In the genomic region with DNA sequence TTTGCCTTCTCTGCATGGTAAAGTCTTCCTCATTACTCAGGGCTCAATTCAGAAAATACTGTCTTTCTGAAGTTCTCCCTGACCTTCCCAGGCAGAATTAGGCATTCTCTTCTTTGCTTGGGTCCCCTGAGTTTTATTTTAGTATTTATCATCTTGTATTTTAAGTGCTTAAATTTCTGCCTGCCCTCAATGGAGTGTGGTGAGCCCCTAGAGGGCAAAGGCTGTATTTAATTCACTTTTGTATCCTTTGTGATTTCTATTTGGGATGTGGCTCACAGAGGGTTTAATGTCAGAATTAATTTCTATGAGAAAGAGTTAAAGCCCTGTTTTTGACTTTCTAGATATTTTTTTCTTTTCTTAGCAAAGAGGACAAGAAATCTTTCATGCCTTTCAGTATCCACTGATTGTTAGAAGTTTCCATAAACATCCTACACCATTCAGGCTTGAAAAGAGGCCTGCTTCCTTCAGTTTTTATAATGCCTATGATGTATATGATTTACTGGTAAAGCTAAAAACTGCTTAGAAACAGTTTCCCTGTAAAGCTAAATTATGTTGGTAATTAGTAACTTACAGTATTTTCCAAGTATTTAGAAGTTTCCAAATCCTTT, we compare ENCODE assay signal across 8 cellular contexts. TPM values are rescaled to one million over a fixed set of nuclear protein-coding genes. Genes with fewer than 3 reads are reported as not detected.
DNase-seq lines count a peak whose midpoint lies in the region; ATAC-seq, FAIRE-seq and TF ChIP-seq lines count a peak whose summit lies in the region.

No MANE protein-coding gene starts in this region.

- H3K79me1 ChIP-seq in mesendoderm (ENCODE audit: low read length) = no peaks in the 10 kb centered on the region

- FAIRE-seq in K562 (lab: Jason Lieb, UNC) = peak; percentile 42

- H2BK120ac ChIP-seq in mesendoderm (ENCODE audit: low read depth, low read length) = no peak overlapping the region

- H3K36me3 ChIP-seq in K562 (ENCODE audit: control insufficient read depth, insufficient read depth, low read length) (no peaks in the 10 kb centered on the region), mesendoderm (ENCODE audit: control insufficient read depth, insufficient read depth, low read length) (no peaks in the 10 kb centered on the region)

- no peak overlapping the region for H3K56ac ChIP-seq in mesendoderm (ENCODE audit: low read length)

- no peak overlapping the region for H2AK5ac ChIP-seq in mesendoderm (ENCODE audit: low read length)

- CTCF ChIA-PET in Calu3 (lab: Charles Lee) = no interaction called here
- CTCF ChIA-PET in K562 (lab: Yijun Ruan, JAX; ENCODE audit: low intra/inter-chr PET ratio) = no interaction called here

- no peak for TF ChIP-seq EP300 in K562 (IDR thresholded peaks at IDR 0.05; ENCODE audit: low read length)

- TF ChIP-seq CTCF in Calu3 (IDR thresholded peaks at IDR 0.05; ENCODE audit: unreplicated experiment) (peak; percentile 18), K562 (IDR thresholded peaks at IDR 0.05 in 2 of 3, conservative IDR thresholded peaks at IDR 0.05 in 1 of 3; ENCODE audit: insufficient read depth in 2 of 3, low read depth in 1 of 3, low read length in 3 of 3) (peak; percentile 33 to 64 (median 43); a peak in 3 of 6 replicates)

- H2AFZ ChIP-seq in K562 (ENCODE audit: low read depth, low read length) = peak overlapping the region; percentile 50

- peaks cover 10% of the 10 kb centered on the region for H3K36me3 Mint-ChIP-seq in Calu3 (ENCODE audit: insufficient read depth, unreplicated experiment)

- no peak overlapping the region for H3K4me2 ChIP-seq in K562 (ENCODE audit: insufficient read depth, low read length)
- H3K4me2 ChIP-seq in mesendoderm (ENCODE audit: low read length) = no peak overlapping the region

- in situ Hi-C loops in K562 (cut with MboI) = no loop called here

- no peak overlapping the region for H2BK15ac ChIP-seq in mesendoderm (replicated peaks; ENCODE audit: low read depth)

- DNase-seq in Calu3 = no peak
- DNase-seq in HT1080 (ENCODE audit: low read depth) = peak; percentile 40
- DNase-seq in K562 (ENCODE audit: extremely low read depth in 1 of 4, low spot score in 3 of 4) = peak; percentile 10 to 48 (median 22)
- peak; percentile 17 for DNase-seq in mesendoderm
- no peak for DNase-seq in GM19240 (ENCODE audit: insufficient read length, low spot score)
- no peak for DNase-seq in caudate nucleus (lab: John Stamatoyannopoulos, UW)
- no peak for DNase-seq in sciatic nerve (ENCODE audit: low spot score)
- no peak for DNase-seq in NCI-H1436 (lab: John Stamatoyannopoulos, UW)

- no peaks in the 10 kb centered on the region for H4K20me1 ChIP-seq in K562 (replicated peaks; ENCODE audit: control insufficient read depth, insufficient read depth, low read length)

- H3K9me3 Mint-ChIP-seq in Calu3 (ENCODE audit: low read depth, unreplicated experiment) = no peaks in the 10 kb centered on the region

- TF ChIP-seq POLR2A in K562 (conservative IDR thresholded peaks at IDR 0.05) = no peak

- H3K27me3 ChIP-seq in K562 (ENCODE audit: control insufficient read depth in 2 of 2, insufficient read depth in 2 of 2, low read length in 2 of 2) (no peaks in the 10 kb centered on the region), mesendoderm (ENCODE audit: insufficient read depth, low read length, poor library complexity) (no peaks in the 10 kb centered on the region)

- H3K4me3 ChIP-seq in K562 (no peak overlapping the region), mesendoderm (ENCODE audit: low read length) (no peak overlapping the region)

- peak; percentile 40 to 64; a peak in 3 of 4 replicates for TF ChIP-seq RAD21 in K562 (CRISPR knock-in tag; conservative IDR thresholded peaks at IDR 0.05 in 1 of 2, IDR thresholded peaks at IDR 0.05 in 1 of 2)

- no peak overlapping the region for H3K18ac ChIP-seq in mesendoderm (ENCODE audit: low read length)

- no peak overlapping the region for H2BK5ac ChIP-seq in mesendoderm (ENCODE audit: low read length)

- H3K4me1 Mint-ChIP-seq in Calu3 (ENCODE audit: low read depth, unreplicated experiment) = peaks cover 22% of the 10 kb centered on the region

- H3K27me3 Mint-ChIP-seq in Calu3 (ENCODE audit: unreplicated experiment) = no peaks in the 10 kb centered on the region

- H3K4me1 ChIP-seq in K562 (replicated peaks in 1 of 2; ENCODE audit: control insufficient read depth in 2 of 2, insufficient read depth in 2 of 2, low read length in 2 of 2) (peaks cover 0 to 5% of the 10 kb centered on the region in 2 experiments; a peak in 1 of 5 replicates), mesendoderm (ENCODE audit: control insufficient read depth, low read depth, low read length) (no peaks in the 10 kb centered on the region)

- no peak overlapping the region for H4K5ac ChIP-seq in mesendoderm (ENCODE audit: low read length)

- no peaks in the 10 kb centered on the region for H3K9me3 ChIP-seq in K562 (replicated peaks; ENCODE audit: control insufficient read depth, insufficient read depth, low read depth, low read length)

- POLR2A ChIA-PET in K562 (lab: Yijun Ruan, JAX) = interaction anchor here (0.7 kb wide), 1 partner anchor 403 kb away, joined by 3 read pairs; no protein-coding TSS in a partner anchor

- no peaks in the 10 kb centered on the region for H3K9me1 ChIP-seq in K562 (ENCODE audit: control insufficient read depth, insufficient read depth, low read length)

- intact Hi-C loops in Calu3 (cut with micrococcal nuclease; ENCODE audit: unreplicated experiment) (no loop called here), K562 (cut with micrococcal nuclease) (no loop called here), sciatic nerve (cut with DNase I) (no loop called here)

- H3K79me2 ChIP-seq in K562 (ENCODE audit: control insufficient read depth, insufficient read depth, low read length) = no peaks in the 10 kb centered on the region
- H3K79me2 ChIP-seq in mesendoderm (ENCODE audit: control insufficient read depth, insufficient read depth, low read length) = no peaks in the 10 kb centered on the region

- H4K8ac ChIP-seq in mesendoderm (ENCODE audit: low read depth, low read length) = no peak overlapping the region

- H3K27ac ChIP-seq in K562 (ENCODE audit: extremely low read depth, low read depth, low read length) = no peak overlapping the region
- no peak overlapping the region for H3K27ac ChIP-seq in mesendoderm (ENCODE audit: low read depth, low read length)
- no peak overlapping the region for H3K27ac ChIP-seq in caudate nucleus (ENCODE audit: low read depth, low read length)

- ATAC-seq in K562 (peak; percentile 84), sciatic nerve (no peak)

- no peak overlapping the region for H3K4me3 Mint-ChIP-seq in Calu3 (ENCODE audit: low read depth, unreplicated experiment)

- BruUV-seq in Calu3 (replicated peaks; lab: Mats Ljungman, UMichigan) (no TSS peak), K562 (replicated peaks; lab: Mats Ljungman, UMichigan) (no TSS peak)

- H3K23ac ChIP-seq in mesendoderm (ENCODE audit: low read length) = no peak overlapping the region

- no peak overlapping the region for H3K9ac ChIP-seq in K562 (ENCODE audit: insufficient read depth in 1 of 2, low read depth in 2 of 2, low read length in 2 of 2)
- H3K9ac ChIP-seq in mesendoderm (ENCODE audit: low read length) = no peak overlapping the region

- no peak overlapping the region for H3K27ac Mint-ChIP-seq in Calu3 (ENCODE audit: unreplicated experiment)

- no peak overlapping the region for H3K4ac ChIP-seq in mesendoderm (ENCODE audit: low read depth, low read length)

RNA-seq across cellular contexts. Expression of a gene that starts 55.6 kb away (rescaled TPM):
- 43.2 and 44.5 TPM in 2 replicates for total RNA-seq in Calu3 (2022)
- total RNA-seq in HT1080 (2014; rRNA removed; shearing (Covaris generic)) = 0.77 and 0.87 TPM in 2 replicates
- 2.1 and 2.5 TPM in 2 replicates for polyA plus RNA-seq in HT1080 (2015; cell fraction: cytosol; rRNA removed)
- 4.6 and 5.6 TPM in 2 replicates for polyA plus RNA-seq in HT1080 (2015; cell fraction: nucleus; rRNA removed)
- 9.2 and 18.5 TPM in 2 replicates for total RNA-seq in K562 (2011; cell fraction: chromatin; rRNA removed; ENCODE audit: low replicate concordance)
- 6.3 and 6.6 TPM in 2 replicates for total RNA-seq in K562 (2011; cell fraction: nucleolus; rRNA removed)
- 8.2 and 9.1 TPM in 2 replicates for total RNA-seq in K562 (2011; cell fraction: nucleoplasm; rRNA removed)
- total RNA-seq in K562 (2014; rRNA removed) = 2.1 and 2.4 TPM in 2 replicates
- total RNA-seq in K562 (2014; rRNA removed; fragmentation: Illumina TruSeq; extraction: Trizol) = 3.8 and 4.5 TPM in 2 replicates
- 5.9 and 6.2 TPM in 2 replicates for total RNA-seq in K562 (2015; rRNA removed; fragmentation: Illumina TruSeq; extraction: Trizol)
- total RNA-seq in K562 (2021) = 4.2 and 4.8 TPM in 2 replicates
- 1.5 and 1.6 TPM in 2 replicates for polyA plus RNA-seq in K562 (2011; rRNA removed)
- 0.49 and 0.72 TPM in 2 replicates for polyA plus RNA-seq in K562 (2011; cell fraction: cytosol; rRNA removed)
- 2.5 and 2.9 TPM in 2 replicates for polyA plus RNA-seq in K562 (2011; cell fraction: nucleus; rRNA removed)
- 6.6 and 8.6 TPM in 2 replicates for polyA plus RNA-seq in K562 (2012)
- 3.1 and 3.3 TPM in 2 replicates for polyA plus RNA-seq in K562 (2014; fragmentation: Illumina TruSeq; extraction: Trizol)
- polyA plus RNA-seq in K562 (2014; fragmentation: Nextera tagmentation; extraction: Ambion mirVana) = under 1 TPM; 0.46 to 0.59 TPM
- 3.1 and 4.0 TPM in 2 replicates for polyA plus RNA-seq in K562 (2014; rRNA removed)
- polyA minus RNA-seq in K562 (2011; rRNA and poly(A)+ RNA removed) = 3.5 and 5.0 TPM in 2 replicates
- 0.64 and 0.76 TPM in 2 replicates for polyA minus RNA-seq in K562 (2011; cell fraction: cytosol; rRNA and poly(A)+ RNA removed)
- 2.4 and 4.9 TPM in 2 replicates for polyA minus RNA-seq in K562 (2011; cell fraction: nucleus; rRNA and poly(A)+ RNA removed)
- 0.18 TPM for polyA plus RNA-seq in mesendoderm (2013, experiment 1 of 2)
- polyA plus RNA-seq in mesendoderm (2013, experiment 2 of 2) = 0.21 TPM
- total RNA-seq in sciatic nerve = 40.5 TPM

Comparison
In these comparisons a context has a peak if more than half of its experiments do, and no peak if none do; other contexts are left out.
1. DNase-seq: peak in HT1080 (single experiment), K562 (4 of 4) and mesendoderm (single experiment); none in Calu3 (single experiment), GM19240 (single experiment), caudate nucleus (0 of 61), sciatic nerve (single experiment) and NCI-H1436 (single experiment).